Comparison of ENCODE assay signal across 24 cellular contexts in genomic region chr12:98997-99396, GRCh38. TPM values are rescaled to one million over a fixed set of nuclear protein-coding genes. Genes with fewer than 3 reads are reported as not detected.
DNase-seq lines count a peak whose midpoint lies in the region; ATAC-seq and FAIRE-seq lines count a peak whose summit lies in the region.
"Had no signal": no experiment of that assay in that cellular context is flagged by ENCODE, and none has a peak within 500 bp of the region (broad histone marks: within the 10 kb centered on the region; RNA-seq: fewer than 3 reads in every experiment).

No MANE protein-coding gene starts in this region.

- no peak for ATAC-seq in left lobe of liver
- ATAC-seq: GM12878 had no signal

- DNase-seq in H7 (peak; percentile 76), astrocyte of the hippocampus (ENCODE audit: low read depth, low spot score) (peak; percentile 4), retina (peak; percentile 42), RPMI8226 (no peak), RCC 7860 (ENCODE audit: low spot score) (no peak), DMS 273 treated with DMSO at 0.1 percent for 48 hours (lab: John Stamatoyannopoulos, UW) (no peak), left lobe of liver (ENCODE audit: low spot score) (no peak)
- DNase-seq: activated CD4-positive, alpha-beta T cell treated with anti-CD3 and anti-CD28 coated beads, Interleukin-2, amount 10 ng/mL, durations not matched to agents 7 days and 5 days; activated naive CD4-positive, alpha-beta T cell treated with anti-CD3 and anti-CD28 coated beads, Interleukin-2, amount 10 ng/mL, durations not matched to agents 7 days and 5 days; AML-193; Caco-2; GDM1; heart right ventricle; left cardiac atrium; NCI-H1048; ovary; small intestine; stimulated activated CD4-positive, alpha-beta T cell treated with anti-CD3 and anti-CD28 coated beads, Interleukin-4, amount 100 ng/mL, for 4 hours; stimulated activated CD8-positive, alpha-beta memory T cell treated with anti-CD3 and anti-CD28 coated beads, Interleukin-4, amount 100 ng/mL, for 48 hours; testis had no signal

- no peak overlapping the region for H3K27ac ChIP-seq in iPS-20b (ENCODE audit: low read length)
- H3K27ac ChIP-seq: heart right ventricle, HL-60, KMS-11, ovary, testis had no signal

- H3K9ac ChIP-seq in iPS-20b (ENCODE audit: low read depth, low read length) = peak overlapping the region; percentile 36; the same call in 1 of the 2 replicates
- H3K9ac ChIP-seq: KMS-11 had no signal

- H3K4me1 ChIP-seq in iPS-20b (ENCODE audit: insufficient read depth, low read length) = peaks cover 9% of the 10 kb centered on the region; the same call in 1 of the 2 replicates
- H3K4me1 ChIP-seq: testis had no signal

- peak overlapping the region; percentile 13; the same call in 1 of the 2 replicates for H3K4me3 ChIP-seq in H7 (ENCODE audit: insufficient read depth, low read depth, low read length)
- H3K4me3 ChIP-seq in iPS-20b (ENCODE audit: low read length) = peak overlapping the region; percentile 50; the same call in 1 of the 2 replicates
- H3K4me3 ChIP-seq: GM12878, heart right ventricle, ovary, testis had no signal

- peaks cover 19% of the 10 kb centered on the region for H3K27me3 ChIP-seq in H7 (ENCODE audit: control insufficient read depth, insufficient read depth, low read length)
- H3K27me3 ChIP-seq in iPS-20b (ENCODE audit: insufficient read depth, low read length) = peaks cover 33% of the 10 kb centered on the region
- H3K27me3 ChIP-seq: ovary, testis had no signal

- H3K36me3 ChIP-seq in H7 (replicated peaks; ENCODE audit: control insufficient read depth, insufficient read depth, low read length) (no peaks in the 10 kb centered on the region), iPS-20b (ENCODE audit: insufficient read depth, low read depth, low read length) (no peaks in the 10 kb centered on the region)
- H3K36me3 ChIP-seq: heart right ventricle, ovary had no signal

- H3K9me3 ChIP-seq in iPS-20b (ENCODE audit: insufficient read depth, low read depth, low read length) = no peaks in the 10 kb centered on the region
- H3K9me3 ChIP-seq: heart right ventricle, ovary, testis had no signal

- no peak for FAIRE-seq in RCC 7860 (lab: Jason Lieb, UNC)
- FAIRE-seq: GM12878, small intestine had no signal

RNA-seq across cellular contexts. Expression of gene IQSEC3, which starts 32.4 kb away (rescaled TPM):
- 0.45 and 0.81 TPM in 2 replicates for total RNA-seq in H7 (2014; rRNA removed; shearing (Covaris generic))
- total RNA-seq in left lobe of liver = 0.70 TPM
- total RNA-seq: activated CD4-positive, alpha-beta T cell treated with anti-CD3 and anti-CD28 coated beads, Interleukin-2, amount 10 ng/mL, durations not matched to agents 7 days and 5 days; GM12878 had no signal

Comparison
In these comparisons a context has a peak if more than half of its experiments do, and no peak if none do; other contexts are left out.
1. DNase-seq: peak in H7 (single experiment), astrocyte of the hippocampus (single experiment) and retina (single experiment); none in RPMI8226 (single experiment), RCC 7860 (single experiment), DMS 273 treated with DMSO at 0.1 percent for 48 hours (single experiment) and left lobe of liver (single experiment).